Comparison of ENCODE assay signal across 10 cellular contexts in genomic region chr19:15779756-15780476, GRCh38. TPM values are rescaled to one million over a fixed set of nuclear protein-coding genes. Genes with fewer than 3 reads are reported as not detected.
A peak's percentile ranks its signal among the peaks of the same experiment; 100 is the strongest.
DNase-seq lines count a peak whose midpoint lies in the region; ATAC-seq, FAIRE-seq and TF ChIP-seq lines count a peak whose summit lies in the region.
"Had no signal": no experiment of that assay in that cellular context is flagged by ENCODE, and none has a peak within 500 bp of the region (broad histone marks: within the 10 kb centered on the region; RNA-seq: fewer than 3 reads in every experiment).

No MANE protein-coding gene starts in this region.

- no peak for FAIRE-seq in small intestine (lab: Jason Lieb, UNC)

- H3K36me3 ChIP-seq in small intestine (ENCODE audit: control insufficient read depth in 2 of 2, insufficient read depth in 2 of 2, low read length in 2 of 2) = no peaks in the 10 kb centered on the region
- H3K36me3 ChIP-seq in BE2C = no peaks in the 10 kb centered on the region

- H3K9me3 ChIP-seq in small intestine (ENCODE audit: control insufficient read depth, low read depth) = no peaks in the 10 kb centered on the region
- no peaks in the 10 kb centered on the region for H3K9me3 ChIP-seq in BE2C

- ATAC-seq in HG03045 (IDR thresholded peaks at IDR 0.05; ENCODE audit: unreplicated experiment) = no peak
- ATAC-seq in activated CD4-positive, CD25-positive, alpha-beta regulatory T cell treated with anti-CD3 and anti-CD28 coated beads, Interleukin-2, amount 50 U/mL, for 24 hours = no peak

- H3K4me1 ChIP-seq in small intestine (ENCODE audit: control insufficient read depth in 2 of 2, insufficient read depth in 1 of 2, low read depth in 1 of 2, low read length in 1 of 2) (no peaks in the 10 kb centered on the region), BE2C (no peaks in the 10 kb centered on the region)

- DNase-seq in G401 (ENCODE audit: low spot score) = peak; percentile 96
- DNase-seq in hypothalamus (lab: John Stamatoyannopoulos, UW) = peak in 50 of 51 donors; percentile 16 to 95 (median 80)
- peak; percentile 35 for DNase-seq in small intestine
- DNase-seq in BE2C = no peak
- DNase-seq in NCI-H146 treated with DMSO at 0.1 percent for 48 hours (lab: John Stamatoyannopoulos, UW; ENCODE audit: unreplicated experiment) = no peak

- peak overlapping the region; percentile 87 for H3K27ac ChIP-seq in angular gyrus (ENCODE audit: low read depth, low read length)
- H3K27ac ChIP-seq in small intestine (ENCODE audit: low read depth in 1 of 2, low read length in 1 of 2) = peak overlapping the region in 1 of 2 donors; percentile 72

- WGBS in small intestine, 3 donors = 26 to 28% (median 26%) methylated on average over 9 to 10 of the region's 10 CpGs

- H3K27me3 ChIP-seq in small intestine (ENCODE audit: control insufficient read depth in 2 of 2, insufficient read depth in 2 of 2, low read length in 2 of 2) (no peaks in the 10 kb centered on the region), BE2C (no peaks in the 10 kb centered on the region)

- in situ Hi-C loops in G401 (cut with HindIII; ENCODE audit: low sequenced_read_pairs) = no loop called here

- H3K4me3 ChIP-seq in small intestine (ENCODE audit: low read depth in 1 of 2, low read length in 2 of 2) = no peak overlapping the region
- no peak overlapping the region for H3K4me3 ChIP-seq in BE2C (ENCODE audit: low read depth, low read length)

- TF ChIP-seq CTCF in BE2C (IDR thresholded peaks at IDR 0.05; ENCODE audit: low read depth, low read length) = no peak

RNA-seq across cellular contexts. Expression of gene OR10H5, which starts 7.5 kb away (rescaled TPM):
- not detected in 2 replicates for total RNA-seq in G401 (2014; rRNA removed; shearing (Covaris generic))
- not detected for polyA plus RNA-seq in small intestine
- 0.08 TPM for polyA plus RNA-seq in BE2C (2012; ENCODE audit: insufficient read depth, insufficient read length, low read depth)
- total RNA-seq: fibroblast of villous mesenchyme, NCI-H460 had no signal

RNA-seq across cellular contexts. Expression of gene OR10H1, which starts 35.5 kb away (rescaled TPM):
- not detected in 2 replicates for total RNA-seq in G401 (2014; rRNA removed; shearing (Covaris generic))
- not detected for polyA plus RNA-seq in small intestine
- polyA plus RNA-seq in BE2C (2012; ENCODE audit: insufficient read depth, insufficient read length, low read depth) = not detected
- total RNA-seq: fibroblast of villous mesenchyme, NCI-H460 had no signal

RNA-seq across cellular contexts. Expression of gene OR10H3, which starts 42.1 kb away (rescaled TPM):
- total RNA-seq in G401 (2014; rRNA removed; shearing (Covaris generic)) = not detected in 2 replicates
- polyA plus RNA-seq in small intestine = not detected
- not detected for polyA plus RNA-seq in BE2C (2012; ENCODE audit: insufficient read depth, insufficient read length, low read depth)
- total RNA-seq: fibroblast of villous mesenchyme, NCI-H460 had no signal

RNA-seq across cellular contexts. Expression of gene OR10H2, which starts 52.1 kb away (rescaled TPM):
- total RNA-seq in G401 (2014; rRNA removed; shearing (Covaris generic)) = not detected in 2 replicates
- polyA plus RNA-seq in small intestine = not detected
- not detected for polyA plus RNA-seq in BE2C (2012; ENCODE audit: insufficient read depth, insufficient read length, low read depth)
- total RNA-seq: fibroblast of villous mesenchyme, NCI-H460 had no signal

Comparison
In these comparisons a context has a peak if more than half of its experiments do, and no peak if none do; other contexts are left out.
1. DNase-seq: peak in G401 (single experiment), hypothalamus (50 of 51) and small intestine (single experiment); none in BE2C (single experiment) and NCI-H146 treated with DMSO at 0.1 percent for 48 hours (single experiment).